In the genomic region with DNA sequence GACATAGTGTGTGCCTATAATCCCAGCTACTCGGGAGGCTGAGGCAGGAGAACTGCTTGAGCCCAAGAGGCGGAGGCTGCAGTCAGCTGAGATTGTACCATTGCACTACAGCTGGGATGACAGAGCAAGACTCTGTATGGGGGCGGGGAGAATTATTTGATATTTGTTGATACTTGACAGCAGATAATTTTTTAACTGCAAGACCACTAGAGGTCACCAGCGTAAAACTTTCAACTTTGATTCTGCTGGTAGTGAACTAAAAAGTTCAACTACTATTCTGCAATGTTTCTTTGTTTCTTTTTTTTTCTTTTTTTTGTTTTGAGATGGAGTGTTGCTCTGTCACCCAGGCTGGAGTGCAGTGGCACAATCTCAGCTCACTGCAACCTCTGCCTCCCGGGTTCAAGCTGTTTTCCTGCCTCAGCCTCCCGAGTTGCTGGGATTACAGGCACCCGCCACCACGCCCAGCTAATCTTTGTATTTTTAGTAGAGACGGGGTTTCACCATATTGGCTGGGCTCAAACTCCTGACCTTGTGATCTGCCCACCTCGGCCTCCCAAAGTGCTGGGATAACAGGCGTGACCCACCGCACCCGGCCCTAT, we compare ENCODE assay signal across 7 cellular contexts. TPM values are rescaled to one million over a fixed set of nuclear protein-coding genes. Genes with fewer than 3 reads are reported as not detected.
DNase-seq lines count a peak whose midpoint lies in the region; ATAC-seq, FAIRE-seq and TF ChIP-seq lines count a peak whose summit lies in the region.
"Not testable (repeated sequence)": the region's sequence is repeated elsewhere in the genome, so short reads cannot be mapped to it uniquely, and the experiment has no call there.

No MANE protein-coding gene starts in this region.

- H3K4me3 ChIP-seq in left ventricle myocardium inferior = not testable (repeated sequence)

- FAIRE-seq in TTC549 (lab: Jason Lieb, UNC) = peak; percentile 72

- H3K36me3 ChIP-seq in left ventricle myocardium inferior = not testable (repeated sequence)

- intact Hi-C loops in left ventricle myocardium inferior (cut with micrococcal nuclease) = loop anchor here (5.0 kb wide), 1 partner anchor 102 kb away; no protein-coding TSS in a partner anchor

- not testable (repeated sequence) for H3K9me3 ChIP-seq in left ventricle myocardium inferior (replicated peaks)

- ATAC-seq in HG03520 (IDR thresholded peaks at IDR 0.05; ENCODE audit: unreplicated experiment) = peak; percentile 44

- DNase-seq in GM10266 (ENCODE audit: extremely low spot score) = peak; percentile 45
- peak; percentile 15 for DNase-seq in NCI-H2227 treated with DMSO at 0.1 percent for 48 hours (lab: John Stamatoyannopoulos, UW)
- peak; percentile 27 for DNase-seq in brain pericyte (ENCODE audit: low read depth, low spot score)
- not testable (repeated sequence) for DNase-seq in left ventricle myocardium inferior
- peak; percentile 68 for DNase-seq in pons (ENCODE audit: low spot score)

- not testable (repeated sequence) for H3K27ac ChIP-seq in left ventricle myocardium inferior (replicated peaks)

- H3K4me1 ChIP-seq in left ventricle myocardium inferior = peaks cover 26% of the 10 kb centered on the region

- TF ChIP-seq CTCF in GM10266 (IDR thresholded peaks at IDR 0.05; ENCODE audit: control insufficient read depth, insufficient read depth, low read depth, missing control alignments) = peak; percentile 52
- TF ChIP-seq CTCF in left ventricle myocardium inferior (IDR thresholded peaks at IDR 0.05; ENCODE audit: borderline replicate concordance) = peak; percentile 75

- not testable (repeated sequence) for H3K27me3 ChIP-seq in left ventricle myocardium inferior (ENCODE audit: low read depth)

RNA-seq across cellular contexts. Expression of a gene that starts 45.2 kb away (rescaled TPM):
- total RNA-seq in left ventricle myocardium inferior = 8.1 TPM

RNA-seq across cellular contexts. Expression of a gene that starts 46.0 kb away (rescaled TPM):
- total RNA-seq in left ventricle myocardium inferior = 48.7 TPM
